18 cellular contexts compared by ENCODE assay signal in the genomic region with DNA sequence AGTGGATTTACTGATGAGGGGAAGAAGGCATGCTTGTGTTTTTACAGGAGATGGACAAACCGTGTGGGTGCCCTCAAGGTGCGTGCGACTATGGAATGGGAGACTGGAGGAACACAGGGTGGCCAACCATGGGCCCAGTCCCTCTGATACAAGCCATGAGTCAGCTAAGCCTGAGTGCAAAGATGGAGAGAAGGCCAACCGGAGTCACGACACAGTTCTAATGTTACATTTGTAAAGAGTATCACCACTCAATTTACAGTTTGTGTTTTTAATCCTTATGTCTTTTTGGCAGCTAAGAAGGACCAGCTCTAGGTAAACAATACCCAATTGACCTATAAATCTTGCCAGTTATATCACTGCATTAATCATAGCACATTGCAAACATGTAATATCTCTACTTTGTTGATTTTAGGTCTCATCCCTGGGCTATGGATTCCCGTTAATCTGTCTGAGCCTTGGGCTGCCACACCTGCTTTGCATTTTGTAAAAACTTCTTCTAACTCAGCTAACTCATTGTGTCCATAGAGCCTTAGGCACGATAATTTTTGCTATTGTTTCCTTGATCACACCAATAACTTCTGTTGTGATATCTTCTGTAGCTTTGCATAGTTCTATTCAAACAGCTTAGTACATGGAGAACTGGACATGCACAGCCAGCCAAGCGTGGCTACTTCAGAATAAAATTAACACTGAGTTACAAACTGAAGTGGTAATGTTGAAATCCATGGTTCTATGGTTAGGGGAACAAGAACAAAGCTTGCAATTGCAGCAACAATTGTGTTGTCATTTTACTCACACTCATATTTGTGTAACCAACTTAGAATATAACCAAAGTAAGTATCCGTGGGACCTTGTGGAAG. TPM values are rescaled to one million over a fixed set of nuclear protein-coding genes. Genes with fewer than 3 reads are reported as not detected.
DNase-seq lines count a peak whose midpoint lies in the region; TF ChIP-seq lines count a peak whose summit lies in the region.
"Had no signal": no experiment of that assay in that cellular context is flagged by ENCODE, and none has a peak within 500 bp of the region (broad histone marks: within the 10 kb centered on the region; RNA-seq: fewer than 3 reads in every experiment).

No MANE protein-coding gene starts in this region.

- no peak overlapping the region for H3K4me3 ChIP-seq in hepatocyte
- no peak overlapping the region for H3K4me3 ChIP-seq in neural progenitor cell
- H3K4me3 ChIP-seq: lung, MG63, uterus had no signal

- H3K36me3 ChIP-seq in hepatocyte (replicated peaks; ENCODE audit: insufficient read depth, low read depth) (no peaks in the 10 kb centered on the region), neural progenitor cell (no peaks in the 10 kb centered on the region)
- H3K36me3 ChIP-seq: MG63, uterus had no signal

- no peaks in the 10 kb centered on the region for H3K9me2 ChIP-seq in hepatocyte (replicated peaks; ENCODE audit: insufficient read depth)

- H3K4me2 ChIP-seq in hepatocyte (peak overlapping the region; percentile 20), neural progenitor cell (no peak overlapping the region)

- H3K27ac ChIP-seq in hepatocyte (peak overlapping the region; percentile 73), neural progenitor cell (no peak overlapping the region)

- DNase-seq in SKM-1 treated with dmso at 0.1 percent for 144 hours (lab: John Stamatoyannopoulos, UW; ENCODE audit: unreplicated experiment) (peak; percentile 3), SKM-1 (lab: John Stamatoyannopoulos, UW; ENCODE audit: unreplicated experiment) (no peak), NCI-H510A (lab: John Stamatoyannopoulos, UW) (peak; percentile 20), hepatocyte (ENCODE audit: low spot score) (no peak), ureter (ENCODE audit: low spot score) (peak; percentile 28), Kasumi-1 (lab: John Stamatoyannopoulos, UW) (no peak), neural progenitor cell (ENCODE audit: low spot score) (no peak), NCI-H524 treated with DMSO at 0.1 percent for 48 hours (lab: John Stamatoyannopoulos, UW) (no peak)
- DNase-seq: COR-L47; dermis blood vessel endothelial cell; MG63; naive thymus-derived CD4-positive, alpha-beta T cell; retina; stimulated activated naive CD8-positive, alpha-beta T cell treated with anti-CD3 and anti-CD28 coated beads, Interleukin-15, Interleukin-2, amounts not matched to agents 100 U/mL and 50 U/mL, for 24 hours; uterus had no signal

- H3K9me3 ChIP-seq in hepatocyte (ENCODE audit: low read depth) (no peaks in the 10 kb centered on the region), neural progenitor cell (ENCODE audit: low read depth) (no peaks in the 10 kb centered on the region)
- H3K9me3 ChIP-seq: MG63, uterus had no signal

- H3K27ac Mint-ChIP-seq in neural progenitor cell = no peak overlapping the region
- H3K27ac Mint-ChIP-seq: activated naive CD8-positive, alpha-beta T cell; naive thymus-derived CD4-positive, alpha-beta T cell had no signal

- peaks cover 7% of the 10 kb centered on the region for H3K27me3 Mint-ChIP-seq in neural progenitor cell (ENCODE audit: insufficient read depth, low read depth)

- no peak for TF ChIP-seq CTCF in hepatocyte (IDR thresholded peaks at IDR 0.05; ENCODE audit: poor library complexity)
- TF ChIP-seq CTCF in neural progenitor cell (IDR thresholded peaks at IDR 0.05) = no peak

- H3K9ac ChIP-seq in neural progenitor cell = no peak overlapping the region

- no peaks in the 10 kb centered on the region for H3K36me3 Mint-ChIP-seq in neural progenitor cell
- H3K36me3 Mint-ChIP-seq: brain had no signal

- H4K20me1 ChIP-seq in hepatocyte (ENCODE audit: insufficient read depth, poor library complexity, severe bottlenecking) (no peaks in the 10 kb centered on the region), neural progenitor cell (ENCODE audit: low read depth) (no peaks in the 10 kb centered on the region)

- H3K4me1 Mint-ChIP-seq in neural progenitor cell = peaks cover 12% of the 10 kb centered on the region

- H3K4me3 Mint-ChIP-seq in neural progenitor cell = no peak overlapping the region
- H3K4me3 Mint-ChIP-seq: activated naive CD8-positive, alpha-beta T cell; brain; naive thymus-derived CD4-positive, alpha-beta T cell had no signal

- H3K27me3 ChIP-seq in hepatocyte = no peaks in the 10 kb centered on the region
- H3K27me3 ChIP-seq in neural progenitor cell = no peaks in the 10 kb centered on the region
- H3K27me3 ChIP-seq: MG63, uterus had no signal

- H3K4me1 ChIP-seq in hepatocyte (ENCODE audit: insufficient read depth) (peaks cover 76% of the 10 kb centered on the region), neural progenitor cell (peaks cover 6% of the 10 kb centered on the region)
- H3K4me1 ChIP-seq: uterus had no signal

- H3K79me2 ChIP-seq in hepatocyte (no peaks in the 10 kb centered on the region), neural progenitor cell (ENCODE audit: low read depth) (no peaks in the 10 kb centered on the region)

- 65% methylated on average over 9 of the region's 9 CpGs for WGBS in hepatocyte (ENCODE audit: low lambda C conversion rate, missing lambda C conversion rate)

- no peaks in the 10 kb centered on the region for H3F3A ChIP-seq in neural progenitor cell (ENCODE audit: low read depth)

- H3K9me3 Mint-ChIP-seq in neural progenitor cell = peaks cover 6% of the 10 kb centered on the region

- no peak overlapping the region for H2AFZ ChIP-seq in hepatocyte
- H2AFZ ChIP-seq in neural progenitor cell (replicated peaks) = no peak overlapping the region

RNA-seq across cellular contexts. Expression of a gene that starts 50.2 kb away (rescaled TPM):
- total RNA-seq in hepatocyte = 10.5 and 12.4 TPM in 2 replicates
- polyA plus RNA-seq in hepatocyte = 22.1 and 26.4 TPM in 2 replicates
- 11.4 TPM for total RNA-seq in ureter
- 20.9 and 36.2 TPM in 2 replicates for total RNA-seq in neural progenitor cell (ENCODE audit: low replicate concordance)

RNA-seq across cellular contexts. Expression of a gene that starts 50.4 kb away (rescaled TPM):
- total RNA-seq in hepatocyte (28.6 and 29.5 TPM in 2 replicates), ureter (55.6 TPM), neural progenitor cell (ENCODE audit: low replicate concordance) (33.4 and 44.1 TPM in 2 replicates)
- polyA plus RNA-seq in hepatocyte = 27.3 and 27.4 TPM in 2 replicates

Comparison
In these comparisons a context has a peak if more than half of its experiments do, and no peak if none do; other contexts are left out.
1. DNase-seq: peak in SKM-1 treated with dmso at 0.1 percent for 144 hours (single experiment), NCI-H510A (single experiment) and ureter (single experiment); none in SKM-1 (single experiment), hepatocyte (single experiment), Kasumi-1 (0 of 2), neural progenitor cell (single experiment) and NCI-H524 treated with DMSO at 0.1 percent for 48 hours (single experiment).